In genomic region chr3:45406812-45407211, GRCh38 we compare ENCODE assay signal across 24 cellular contexts. TPM values are rescaled to one million over a fixed set of nuclear protein-coding genes. Genes with fewer than 3 reads are reported as not detected.
DNase-seq lines count a peak whose midpoint lies in the region; TF ChIP-seq lines count a peak whose summit lies in the region.
"Had no signal": no experiment of that assay in that cellular context is flagged by ENCODE, and none has a peak within 500 bp of the region (broad histone marks: within the 10 kb centered on the region; RNA-seq: fewer than 3 reads in every experiment).

No MANE protein-coding gene starts in this region.

- in situ Hi-C loops in GM13976 (cut with MboI; ENCODE audit: low sequenced_read_pairs, unreplicated experiment), result no loop called here

- peaks cover 14 to 54% (median 36%) of the 10 kb centered on the region in 4 donors for H3K36me3 ChIP-seq in esophagus muscularis mucosa

- H3K27ac ChIP-seq in esophagus muscularis mucosa (replicated peaks in 1 of 4), result no peak overlapping the region
- H3K27ac ChIP-seq: BLaER1, SK-N-MC had no signal

- intact Hi-C loops in esophagus muscularis mucosa (cut with DNase I), result no loop called here

- H3K9me3 ChIP-seq in esophagus muscularis mucosa, result no peaks in the 10 kb centered on the region

- TF ChIP-seq CTCF in GM13976 (IDR thresholded peaks at IDR 0.05; ENCODE audit: borderline replicate concordance, control extremely low read depth, extremely low read depth, insufficient read depth, missing control alignments), result no peak
- TF ChIP-seq CTCF in esophagus muscularis mucosa (IDR thresholded peaks at IDR 0.05), result no peak

- H3K27me3 ChIP-seq in esophagus muscularis mucosa, result no peaks in the 10 kb centered on the region
- H3K27me3 ChIP-seq: BLaER1 had no signal

- no peak overlapping the region for H3K4me3 ChIP-seq in esophagus muscularis mucosa
- H3K4me3 ChIP-seq: BLaER1, SK-N-MC had no signal

- peaks cover 17 to 26% (median 23%) of the 10 kb centered on the region in 4 donors for H3K4me1 ChIP-seq in esophagus muscularis mucosa

- TF ChIP-seq EP300 in esophagus muscularis mucosa (IDR thresholded peaks at IDR 0.05), result no peak

- 88% methylated on average over 4 of the region's 4 CpGs for WGBS in esophagus muscularis mucosa

- no peak for TF ChIP-seq POLR2A in esophagus muscularis mucosa (IDR thresholded peaks at IDR 0.05; ENCODE audit: low read depth)

- DNase-seq in NCI-H2171 treated with DMSO at 0.1 percent for 48 hours (lab: John Stamatoyannopoulos, UW) (peak; percentile 28), NCI-H2171 (lab: John Stamatoyannopoulos, UW) (no peak), NCI-H446 (lab: John Stamatoyannopoulos, UW) (peak; percentile 48 to 67), cerebellum (ENCODE audit: low spot score) (peak; percentile 48), superior temporal gyrus (ENCODE audit: extremely low spot score) (peak; percentile 38), GM13976 (ENCODE audit: low spot score) (no peak), esophagus muscularis mucosa (ENCODE audit: extremely low spot score) (no peak), NCI-H187 (lab: John Stamatoyannopoulos, UW) (no peak)
- DNase-seq: 8988T; ACHN; CD4-positive, alpha-beta T cell; DMS79; EL; GF-D8; NCI-H1048; NCI-H1417 treated with DMSO at 0.1 percent for 48 hours; NCI-H1930; NCI-H2107; NCI-H2227 treated with DMSO at 0.1 percent for 48 hours; NCI-H510A treated with DMSO at 0.1 percent for 48 hours; NCI-H774; SIG-M5 had no signal

RNA-seq across cellular contexts. Expression of gene LARS2, which starts 18.4 kb away (rescaled TPM):
- total RNA-seq in cerebellum, result 26.6 TPM
- 10 to 100 TPM; 10.1 to 15.2 (median 11.9) TPM for total RNA-seq in esophagus muscularis mucosa

Comparison
In these comparisons a context has a peak if more than half of its experiments do, and no peak if none do; other contexts are left out.
1. DNase-seq: peak in NCI-H2171 treated with DMSO at 0.1 percent for 48 hours (single experiment), NCI-H446 (2 of 2), cerebellum (single experiment) and superior temporal gyrus (single experiment); none in NCI-H2171 (single experiment), GM13976 (single experiment), esophagus muscularis mucosa (single experiment) and NCI-H187 (0 of 2).